8 cellular contexts compared by ENCODE assay signal in genomic region chr5:139710370-139711066, GRCh38.
DNase-seq lines count a peak whose midpoint lies in the region; ATAC-seq and TF ChIP-seq lines count a peak whose summit lies in the region.

No MANE protein-coding gene starts in this region.

- peak overlapping the region; percentile 99 for H3K27ac Mint-ChIP-seq in nephron progenitor cell

- TF ChIP-seq CTCF in fibroblast of mammary gland (conservative IDR thresholded peaks at IDR 0.05; ENCODE audit: control insufficient read depth, insufficient read depth, low read depth, low read length): no peak
- TF ChIP-seq CTCF in nephron progenitor cell (IDR thresholded peaks at IDR 0.05): no peak
- no peak for TF ChIP-seq CTCF in thyroid gland (IDR thresholded peaks at IDR 0.05)

- WGBS in thyroid gland, 2 donors: 6 to 10% methylated on average over 38 to 45 of the region's 57 CpGs

- no peaks in the 10 kb centered on the region for H3K9me3 ChIP-seq in thyroid gland

- no peaks in the 10 kb centered on the region for H3K36me3 Mint-ChIP-seq in nephron progenitor cell (ENCODE audit: low read depth)

- H3K4me3 Mint-ChIP-seq in nephron progenitor cell: peak overlapping the region; percentile 61

- no peak for TF ChIP-seq POLR2A in thyroid gland (IDR thresholded peaks at IDR 0.05)

- H3K27me3 Mint-ChIP-seq in nephron progenitor cell (ENCODE audit: low read depth, poor library complexity): peaks cover 6% of the 10 kb centered on the region

- DNase-seq in activated T-cell treated with anti-CD3 and anti-CD28 coated beads for 1 hour (ENCODE audit: low read depth) (peak; percentile 29), activated T-cell treated with anti-CD3 and anti-CD28 coated beads for 4 hours (no peak), NCI-H526 (lab: John Stamatoyannopoulos, UW) (peak; percentile 60 to 93), activated T-helper 1 cell treated with Interleukin-2 at 50 U/mL for 16 hours (ENCODE audit: low read depth) (peak; percentile 40), fibroblast of mammary gland (ENCODE audit: low read depth) (peak; percentile 43), nephron progenitor cell (peak; percentile 87), thyroid gland (peak; percentile 74 to 87)

- H3K36me3 ChIP-seq in thyroid gland: no peaks in the 10 kb centered on the region

- no peak for ATAC-seq in HG02870 (IDR thresholded peaks at IDR 0.05; ENCODE audit: unreplicated experiment)

- H3K4me3 ChIP-seq in fibroblast of mammary gland (ENCODE audit: control insufficient read depth, low read depth, low read length) (peak overlapping the region; percentile 35), thyroid gland (replicated peaks in 1 of 3) (peak overlapping the region in 1 of 3 donors; percentile 31)

- no peaks in the 10 kb centered on the region for H3K9me3 Mint-ChIP-seq in nephron progenitor cell

- intact Hi-C loops in thyroid gland (cut with DNase I): no loop called here

- H3K27ac ChIP-seq in thyroid gland: peak overlapping the region in 1 of 3 donors; percentile 59

- H3K4me1 ChIP-seq in thyroid gland: peaks cover 24 to 42% of the 10 kb centered on the region in 2 donors

- H3K4me1 Mint-ChIP-seq in nephron progenitor cell: peaks cover 61% of the 10 kb centered on the region

- H3K27me3 ChIP-seq in thyroid gland: no peaks in the 10 kb centered on the region
